In the genomic region with DNA sequence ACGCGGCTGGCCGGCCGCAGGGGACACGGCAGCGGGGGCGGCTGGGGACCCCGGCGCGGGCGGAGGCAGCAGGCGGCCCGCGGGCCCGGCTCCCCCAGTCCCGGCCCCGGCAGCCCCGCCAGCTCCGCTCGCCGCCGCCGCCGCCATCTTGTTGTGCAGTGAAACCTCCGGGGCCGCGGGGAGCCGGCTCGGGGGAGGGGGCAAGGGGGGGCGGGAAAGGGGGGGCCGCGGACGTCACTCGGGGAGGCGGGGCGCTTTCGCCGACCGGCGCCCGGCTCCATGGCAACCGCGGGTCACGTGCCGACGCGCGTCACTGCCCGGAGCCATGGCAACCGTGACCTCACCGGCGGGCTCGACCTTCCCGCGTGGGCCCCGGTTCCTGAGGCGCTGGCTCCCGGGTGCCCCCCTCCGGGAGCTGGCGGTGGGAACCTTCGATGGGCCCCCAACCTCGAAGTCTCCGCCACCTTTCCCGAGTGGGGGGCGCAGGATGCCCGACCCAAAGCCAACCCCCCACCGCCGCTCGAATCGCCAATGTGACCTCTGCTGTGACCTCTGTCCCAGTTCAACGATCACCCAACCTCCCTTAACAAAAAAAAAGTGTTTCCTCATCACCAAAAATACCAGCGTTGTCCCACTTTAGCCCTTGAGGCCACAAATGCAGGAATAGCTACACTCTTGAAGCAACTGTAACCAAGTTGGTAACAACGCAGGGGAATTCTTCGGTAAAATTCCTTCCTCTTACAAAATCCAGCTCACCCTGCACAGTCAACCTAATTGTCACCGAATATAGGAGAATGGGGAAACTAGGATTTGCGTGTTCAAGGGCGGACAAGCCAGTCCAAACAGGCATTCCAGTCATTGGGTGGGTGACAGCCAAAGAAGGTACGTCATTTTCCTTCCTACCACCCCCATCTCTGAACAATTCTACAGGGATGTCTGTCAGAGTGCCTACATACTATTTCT, we compare ENCODE assay signal across 1 cellular context.
TF ChIP-seq lines count a peak whose summit lies in the region.

Gene SIK3, minus strand, starts transcription at position 160 of the 963 bp plus-strand sequence. Its CDS starts 13 bp downstream, at position 147.

TF ChIP-seq in H1, 55 proteins besides CTCF, POLR2A, EP300 and RAD21:
- TF ChIP-seq RFX5 (IDR thresholded peaks at IDR 0.05; ENCODE audit: borderline replicate concordance, low read depth, low read length) (peak; percentile 63; the same call in 1 of the 2 replicates), ASH2L (IDR thresholded peaks at IDR 0.05; ENCODE audit: low read length) (peak; percentile 42), BRCA1 (IDR thresholded peaks at IDR 0.05; ENCODE audit: low read depth, low read length) (no peak), NRF1 (IDR thresholded peaks at IDR 0.05; ENCODE audit: low read depth, low read length) (no peak), PHF8 (conservative IDR thresholded peaks at IDR 0.05; ENCODE audit: low read depth, low read length) (peak; percentile 62), EGR1 (IDR thresholded peaks at IDR 0.05; ENCODE audit: borderline replicate concordance, low read depth, low read length) (0 out of 2 replicates have a peak, but pooled peaks have one; percentile 18), JUN (IDR thresholded peaks at IDR 0.05; ENCODE audit: low read depth, low read length) (no peak), RNF2 (IDR thresholded peaks at IDR 0.05; ENCODE audit: borderline replicate concordance, low read depth, low read length, missing control alignments, poor library complexity, severe bottlenecking) (no peak), SP2 (IDR thresholded peaks at IDR 0.05; ENCODE audit: low read length) (no peak), SIN3A (conservative IDR thresholded peaks at IDR 0.05 in 1 of 2, IDR thresholded peaks at IDR 0.05 in 1 of 2; ENCODE audit: low read depth in 1 of 2, low read length in 2 of 2) (peak; percentile 80 to 94; a peak in 3 of 4 replicates), KDM4A (IDR thresholded peaks at IDR 0.05; ENCODE audit: low read depth, low read length, severe bottlenecking) (peak; percentile 35), JUND (IDR thresholded peaks at IDR 0.05; ENCODE audit: low read length) (peak; percentile 68; the same call in 1 of the 2 replicates), TBP (IDR thresholded peaks at IDR 0.05; ENCODE audit: low read depth, low read length) (0 out of 2 replicates have a peak, but pooled peaks have one; percentile 54), BACH1 (IDR thresholded peaks at IDR 0.05; ENCODE audit: low read length) (0 out of 2 replicates have a peak, but pooled peaks have one; percentile 35), POLR2AphosphoS5 (IDR thresholded peaks at IDR 0.05; ENCODE audit: low read depth, low read length) (no peak; the same call in 1 of the 2 replicates), SP4 (IDR thresholded peaks at IDR 0.05; ENCODE audit: low read length) (no peak), YY1 (IDR thresholded peaks at IDR 0.05; ENCODE audit: low read depth, low read length) (0 out of 2 replicates have a peak, but pooled peaks have one; percentile 19), TAF7 (optimal IDR thresholded peaks at IDR 0.05; ENCODE audit: borderline replicate concordance, low read depth, low read length) (peak; percentile 7), RXRA (IDR thresholded peaks at IDR 0.05; ENCODE audit: insufficient read depth, low read depth, low read length) (no peak), HDAC2 (IDR thresholded peaks at IDR 0.05; ENCODE audit: borderline replicate concordance in 1 of 2, low read depth in 2 of 2, low read length in 2 of 2) (peak in 1 of 2 experiments; percentile 36; a peak in 1 of 4 replicates), TCF12 (IDR thresholded peaks at IDR 0.05; ENCODE audit: low read depth, low read length) (no peak), TAF1 (IDR thresholded peaks at IDR 0.05; ENCODE audit: low read depth, low read length) (peak; percentile 76), ATF3 (IDR thresholded peaks at IDR 0.05; ENCODE audit: insufficient read depth, low read depth, low read length) (peak; percentile 92), SUZ12 (IDR thresholded peaks at IDR 0.05; ENCODE audit: low read length) (no peak), RBBP5 (IDR thresholded peaks at IDR 0.05; ENCODE audit: borderline replicate concordance, low read depth, low read length) (peak; percentile 23; the same call in 1 of the 2 replicates), SIRT6 (IDR thresholded peaks at IDR 0.05; ENCODE audit: low read length) (no peak), SP1 (IDR thresholded peaks at IDR 0.05; ENCODE audit: low read depth, low read length) (no peak), CREB1 (IDR thresholded peaks at IDR 0.05) (peak; percentile 90), MAX (IDR thresholded peaks at IDR 0.05) (peak; percentile 79), SAP30 (IDR thresholded peaks at IDR 0.05; ENCODE audit: insufficient read depth, insufficient replicate concordance, low read length) (peak; percentile 33), POU5F1 (IDR thresholded peaks at IDR 0.05; ENCODE audit: low read depth, low read length) (no peak), CBX8 (IDR thresholded peaks at IDR 0.05; ENCODE audit: borderline replicate concordance, low read depth, low read length) (no peak)
- TF ChIP-seq, protein P1, sequence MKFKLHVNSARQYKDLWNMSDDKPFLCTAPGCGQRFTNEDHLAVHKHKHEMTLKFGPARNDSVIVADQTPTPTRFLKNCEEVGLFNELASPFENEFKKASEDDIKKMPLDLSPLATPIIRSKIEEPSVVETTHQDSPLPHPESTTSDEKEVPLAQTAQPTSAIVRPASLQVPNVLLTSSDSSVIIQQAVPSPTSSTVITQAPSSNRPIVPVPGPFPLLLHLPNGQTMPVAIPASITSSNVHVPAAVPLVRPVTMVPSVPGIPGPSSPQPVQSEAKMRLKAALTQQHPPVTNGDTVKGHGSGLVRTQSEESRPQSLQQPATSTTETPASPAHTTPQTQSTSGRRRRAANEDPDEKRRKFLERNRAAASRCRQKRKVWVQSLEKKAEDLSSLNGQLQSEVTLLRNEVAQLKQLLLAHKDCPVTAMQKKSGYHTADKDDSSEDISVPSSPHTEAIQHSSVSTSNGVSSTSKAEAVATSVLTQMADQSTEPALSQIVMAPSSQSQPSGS (IDR thresholded peaks at IDR 0.05; ENCODE audit: low read length): no peak
- TF ChIP-seq, protein P2, sequence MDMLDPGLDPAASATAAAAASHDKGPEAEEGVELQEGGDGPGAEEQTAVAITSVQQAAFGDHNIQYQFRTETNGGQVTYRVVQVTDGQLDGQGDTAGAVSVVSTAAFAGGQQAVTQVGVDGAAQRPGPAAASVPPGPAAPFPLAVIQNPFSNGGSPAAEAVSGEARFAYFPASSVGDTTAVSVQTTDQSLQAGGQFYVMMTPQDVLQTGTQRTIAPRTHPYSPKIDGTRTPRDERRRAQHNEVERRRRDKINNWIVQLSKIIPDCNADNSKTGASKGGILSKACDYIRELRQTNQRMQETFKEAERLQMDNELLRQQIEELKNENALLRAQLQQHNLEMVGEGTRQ (IDR thresholded peaks at IDR 0.05; ENCODE audit: low read length): peak; percentile 97
- TF ChIP-seq, protein P3, sequence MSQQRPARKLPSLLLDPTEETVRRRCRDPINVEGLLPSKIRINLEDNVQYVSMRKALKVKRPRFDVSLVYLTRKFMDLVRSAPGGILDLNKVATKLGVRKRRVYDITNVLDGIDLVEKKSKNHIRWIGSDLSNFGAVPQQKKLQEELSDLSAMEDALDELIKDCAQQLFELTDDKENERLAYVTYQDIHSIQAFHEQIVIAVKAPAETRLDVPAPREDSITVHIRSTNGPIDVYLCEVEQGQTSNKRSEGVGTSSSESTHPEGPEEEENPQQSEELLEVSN (IDR thresholded peaks at IDR 0.05): no peak
TF ChIP-seq in H1: peak in this region for 19.
